Comparison of ENCODE assay signal across 1 cellular context in the genomic region with DNA sequence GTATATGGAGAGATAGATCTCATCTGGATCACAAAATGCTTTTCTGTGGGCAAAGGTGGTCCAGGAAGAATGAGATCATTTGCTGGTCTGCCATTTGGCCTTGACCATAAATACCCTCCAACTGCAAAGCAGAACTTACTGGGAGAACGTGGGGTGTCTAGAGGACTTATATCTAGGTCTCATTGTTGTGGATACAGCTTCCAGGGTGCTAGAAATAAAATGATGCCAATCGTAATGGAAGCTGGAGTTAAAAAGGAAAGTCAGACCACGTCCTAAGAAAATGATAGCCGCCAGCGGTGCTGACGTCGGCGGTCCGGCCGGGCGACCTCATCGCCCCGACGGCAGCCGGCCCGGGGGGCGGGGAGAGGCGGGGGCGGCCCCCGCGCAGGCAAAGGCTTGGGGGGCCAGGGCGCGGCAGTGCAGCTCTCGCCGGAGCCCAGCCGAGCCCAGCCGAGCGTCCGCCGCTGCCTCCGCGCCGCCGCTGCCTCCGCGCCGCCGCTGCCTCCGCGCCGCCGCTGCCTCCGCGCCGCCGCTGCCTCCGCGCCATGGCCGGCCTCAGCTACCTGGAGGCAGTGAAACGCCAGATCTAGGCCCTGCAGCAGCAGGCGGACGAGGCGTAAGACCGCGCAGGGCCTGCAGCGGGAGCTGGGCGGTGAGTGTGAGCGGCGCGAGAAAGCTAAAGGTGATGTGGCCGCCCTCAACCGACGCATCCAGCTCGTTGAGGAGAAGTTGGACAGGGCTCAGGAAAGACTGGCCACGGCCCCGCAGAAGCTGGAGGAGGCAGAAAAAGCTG.
TF ChIP-seq lines count a peak whose summit lies in the region.

No MANE protein-coding gene starts in this region.

TF ChIP-seq in HepG2, 621 proteins besides CTCF, POLR2A, EP300 and RAD21 (continued from another document and continues in another):
- TF ChIP-seq, protein P1, sequence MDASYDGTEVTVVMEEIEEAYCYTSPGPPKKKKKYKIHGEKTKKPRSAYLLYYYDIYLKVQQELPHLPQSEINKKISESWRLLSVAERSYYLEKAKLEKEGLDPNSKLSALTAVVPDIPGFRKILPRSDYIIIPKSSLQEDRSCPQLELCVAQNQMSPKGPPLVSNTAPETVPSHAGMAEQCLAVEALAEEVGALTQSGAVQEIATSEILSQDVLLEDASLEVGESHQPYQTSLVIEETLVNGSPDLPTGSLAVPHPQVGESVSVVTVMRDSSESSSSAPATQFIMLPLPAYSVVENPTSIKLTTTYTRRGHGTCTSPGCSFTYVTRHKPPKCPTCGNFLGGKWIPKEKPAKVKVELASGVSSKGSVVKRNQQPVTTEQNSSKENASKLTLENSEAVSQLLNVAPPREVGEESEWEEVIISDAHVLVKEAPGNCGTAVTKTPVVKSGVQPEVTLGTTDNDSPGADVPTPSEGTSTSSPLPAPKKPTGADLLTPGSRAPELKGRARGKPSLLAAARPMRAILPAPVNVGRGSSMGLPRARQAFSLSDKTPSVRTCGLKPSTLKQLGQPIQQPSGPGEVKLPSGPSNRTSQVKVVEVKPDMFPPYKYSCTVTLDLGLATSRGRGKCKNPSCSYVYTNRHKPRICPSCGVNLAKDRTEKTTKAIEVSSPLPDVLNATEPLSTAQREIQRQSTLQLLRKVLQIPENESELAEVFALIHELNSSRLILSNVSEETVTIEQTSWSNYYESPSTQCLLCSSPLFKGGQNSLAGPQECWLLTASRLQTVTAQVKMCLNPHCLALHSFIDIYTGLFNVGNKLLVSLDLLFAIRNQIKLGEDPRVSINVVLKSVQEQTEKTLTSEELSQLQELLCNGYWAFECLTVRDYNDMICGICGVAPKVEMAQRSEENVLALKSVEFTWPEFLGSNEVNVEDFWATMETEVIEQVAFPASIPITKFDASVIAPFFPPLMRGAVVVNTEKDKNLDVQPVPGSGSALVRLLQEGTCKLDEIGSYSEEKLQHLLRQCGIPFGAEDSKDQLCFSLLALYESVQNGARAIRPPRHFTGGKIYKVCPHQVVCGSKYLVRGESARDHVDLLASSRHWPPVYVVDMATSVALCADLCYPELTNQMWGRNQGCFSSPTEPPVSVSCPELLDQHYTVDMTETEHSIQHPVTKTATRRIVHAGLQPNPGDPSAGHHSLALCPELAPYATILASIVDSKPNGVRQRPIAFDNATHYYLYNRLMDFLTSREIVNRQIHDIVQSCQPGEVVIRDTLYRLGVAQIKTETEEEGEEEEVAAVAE (CRISPR knock-in tag; IDR thresholded peaks at IDR 0.05; ENCODE audit: borderline replicate concordance), result no peak
- TF ChIP-seq TARDBP (CRISPR knock-in tag; IDR thresholded peaks at IDR 0.05) (no peak), RBAK (CRISPR knock-in tag; IDR thresholded peaks at IDR 0.05) (no peak), ARID5B (CRISPR knock-in tag; IDR thresholded peaks at IDR 0.05) (no peak; the same call in 1 of the 2 replicates), ZNF260 (CRISPR knock-in tag; IDR thresholded peaks at IDR 0.05; ENCODE audit: borderline replicate concordance, low read depth) (no peak), ZNF501 (CRISPR knock-in tag; IDR thresholded peaks at IDR 0.05) (no peak), POLR2AphosphoS2 (IDR thresholded peaks at IDR 0.05; ENCODE audit: low read depth, low read length) (no peak), SNRNP70 (IDR thresholded peaks at IDR 0.05; ENCODE audit: low read depth, low read length) (no peak), NFYC (CRISPR knock-in tag; IDR thresholded peaks at IDR 0.05) (no peak), KMT2B (CRISPR knock-in tag; IDR thresholded peaks at IDR 0.05) (0 out of 2 replicates have a peak, but pooled peaks have one; percentile 45), ZNF563 (CRISPR knock-in tag; IDR thresholded peaks at IDR 0.05) (no peak; the same call in 1 of the 2 replicates), ADNP (CRISPR knock-in tag; IDR thresholded peaks at IDR 0.05) (no peak), ZNF143 (CRISPR knock-in tag; IDR thresholded peaks at IDR 0.05) (no peak), ZFP36 (IDR thresholded peaks at IDR 0.05; ENCODE audit: borderline replicate concordance, low read depth, low read length, partially characterized antibody) (no peak), ZNF317 (CRISPR knock-in tag; IDR thresholded peaks at IDR 0.05) (no peak), ZNF607 (CRISPR knock-in tag; IDR thresholded peaks at IDR 0.05; ENCODE audit: borderline replicate concordance) (no peak), ZNF703 (CRISPR knock-in tag; IDR thresholded peaks at IDR 0.05; ENCODE audit: borderline replicate concordance) (no peak), HMGXB4 (CRISPR knock-in tag; IDR thresholded peaks at IDR 0.05; ENCODE audit: borderline replicate concordance in 1 of 2, low read depth in 1 of 2) (peak in 1 of 2 experiments; percentile 74; a peak in 2 of 4 replicates), FOXA3 (CRISPR knock-in tag; IDR thresholded peaks at IDR 0.05) (no peak), TOPORS (CRISPR knock-in tag; IDR thresholded peaks at IDR 0.05) (no peak), LCORL (IDR thresholded peaks at IDR 0.05) (no peak), LCORL (CRISPR knock-in tag; IDR thresholded peaks at IDR 0.05) (no peak), ELF4 (CRISPR knock-in tag; IDR thresholded peaks at IDR 0.05; ENCODE audit: borderline replicate concordance) (no peak), ZC3H13 (CRISPR knock-in tag; IDR thresholded peaks at IDR 0.05) (peak; percentile 75), YEATS2 (CRISPR knock-in tag; IDR thresholded peaks at IDR 0.05; ENCODE audit: borderline replicate concordance) (no peak), ZBTB1 (CRISPR knock-in tag; IDR thresholded peaks at IDR 0.05; ENCODE audit: borderline replicate concordance) (no peak), NBN (conservative IDR thresholded peaks at IDR 0.05) (no peak), SRSF1 (optimal IDR thresholded peaks at IDR 0.05; ENCODE audit: low read depth, low read length) (no peak), SNAI1 (CRISPR knock-in tag; IDR thresholded peaks at IDR 0.05; ENCODE audit: borderline replicate concordance) (no peak), ZSCAN5A (CRISPR knock-in tag; IDR thresholded peaks at IDR 0.05; ENCODE audit: borderline replicate concordance) (no peak), ZNF761 (CRISPR knock-in tag; conservative IDR thresholded peaks at IDR 0.05) (0 out of 2 replicates have a peak, but pooled peaks have one; percentile 39), ZNF800 (CRISPR knock-in tag; IDR thresholded peaks at IDR 0.05) (no peak)
- TF ChIP-seq, protein P2, sequence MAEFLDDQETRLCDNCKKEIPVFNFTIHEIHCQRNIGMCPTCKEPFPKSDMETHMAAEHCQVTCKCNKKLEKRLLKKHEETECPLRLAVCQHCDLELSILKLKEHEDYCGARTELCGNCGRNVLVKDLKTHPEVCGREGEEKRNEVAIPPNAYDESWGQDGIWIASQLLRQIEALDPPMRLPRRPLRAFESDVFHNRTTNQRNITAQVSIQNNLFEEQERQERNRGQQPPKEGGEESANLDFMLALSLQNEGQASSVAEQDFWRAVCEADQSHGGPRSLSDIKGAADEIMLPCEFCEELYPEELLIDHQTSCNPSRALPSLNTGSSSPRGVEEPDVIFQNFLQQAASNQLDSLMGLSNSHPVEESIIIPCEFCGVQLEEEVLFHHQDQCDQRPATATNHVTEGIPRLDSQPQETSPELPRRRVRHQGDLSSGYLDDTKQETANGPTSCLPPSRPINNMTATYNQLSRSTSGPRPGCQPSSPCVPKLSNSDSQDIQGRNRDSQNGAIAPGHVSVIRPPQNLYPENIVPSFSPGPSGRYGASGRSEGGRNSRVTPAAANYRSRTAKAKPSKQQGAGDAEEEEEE (CRISPR knock-in tag; IDR thresholded peaks at IDR 0.05; ENCODE audit: borderline replicate concordance), result no peak
